20 cellular contexts compared by ENCODE assay signal in the genomic region with DNA sequence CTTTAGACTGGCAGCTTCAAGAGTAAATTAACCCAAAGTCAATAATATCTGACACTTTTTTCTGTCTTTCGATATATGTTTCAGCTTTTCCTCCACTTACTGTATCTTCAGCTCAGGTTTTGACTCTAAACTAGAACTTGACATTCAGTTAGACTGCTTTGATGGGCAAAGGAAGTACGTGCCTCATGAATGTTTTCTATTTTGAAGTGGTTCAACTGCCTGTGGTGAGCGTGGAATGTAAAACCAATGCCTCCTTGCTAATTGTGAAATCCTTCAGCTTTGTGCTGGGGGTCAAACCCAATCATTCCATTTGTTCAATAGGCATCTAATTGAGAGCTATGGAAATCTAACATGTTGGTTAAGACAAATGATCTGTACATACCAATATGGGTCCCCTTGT.
DNase-seq lines count a peak whose midpoint lies in the region; ATAC-seq, FAIRE-seq and TF ChIP-seq lines count a peak whose summit lies in the region.
"Had no signal": no experiment of that assay in that cellular context is flagged by ENCODE, and none has a peak within 500 bp of the region (broad histone marks: within the 10 kb centered on the region; RNA-seq: fewer than 3 reads in every experiment).

No MANE protein-coding gene starts in this region.

- peaks cover 23% of the 10 kb centered on the region for H3K4me1 ChIP-seq in OCI-LY3 (ENCODE audit: low read length)
- H3K4me1 ChIP-seq: HAP-1, prostate gland, tibial nerve had no signal

- H2AFZ ChIP-seq in OCI-LY3 (ENCODE audit: low read depth, low read length) = peak overlapping the region; percentile 71

- peak; percentile 33 for ATAC-seq in GM21367 (IDR thresholded peaks at IDR 0.05; ENCODE audit: unreplicated experiment)
- peak; percentile 18 for ATAC-seq in HG03354 (IDR thresholded peaks at IDR 0.05; ENCODE audit: poor library complexity, severe bottlenecking, unreplicated experiment)
- ATAC-seq: left lobe of liver had no signal

- H3K27ac ChIP-seq in OCI-LY3 (ENCODE audit: low read length) (peak overlapping the region; percentile 71), caudate nucleus (ENCODE audit: low read depth, low read length) (no peak overlapping the region)
- H3K27ac ChIP-seq: prostate gland, SK-N-MC, tibial nerve had no signal

- H3K9me3 ChIP-seq in OCI-LY3 (ENCODE audit: insufficient read depth, low read length) = no peaks in the 10 kb centered on the region
- H3K9me3 ChIP-seq: HAP-1, prostate gland, tibial nerve had no signal

- peak; percentile 81 for FAIRE-seq in GM18507 (lab: Jason Lieb, UNC)

- no peaks in the 10 kb centered on the region for H3K27me3 ChIP-seq in OCI-LY3 (ENCODE audit: low read depth, low read length)

- peak overlapping the region; percentile 45 for H3K4me3 ChIP-seq in OCI-LY3 (ENCODE audit: low read length)
- H3K4me3 ChIP-seq: HAP-1, prostate gland, SK-N-MC, tibial nerve had no signal

- H3K36me3 ChIP-seq in OCI-LY3 (replicated peaks; ENCODE audit: low read depth, low read length) = no peaks in the 10 kb centered on the region
- H3K36me3 ChIP-seq: HAP-1, prostate gland, tibial nerve had no signal

- no peaks in the 10 kb centered on the region for H3K79me2 ChIP-seq in OCI-LY3 (ENCODE audit: low read length)

- no peak for TF ChIP-seq CTCF in OCI-LY3 (IDR thresholded peaks at IDR 0.05; ENCODE audit: low read depth, low read length)

- peak overlapping the region; percentile 51 for H3K4me2 ChIP-seq in OCI-LY3 (ENCODE audit: low read length)

- no peaks in the 10 kb centered on the region for H4K20me1 ChIP-seq in OCI-LY3 (ENCODE audit: insufficient read depth, low read length)

- peak overlapping the region; percentile 37 for H3K9ac ChIP-seq in OCI-LY3 (ENCODE audit: low read length)

- DNase-seq in GM18507 (ENCODE audit: extremely low spot score, insufficient read length, low read depth) (no peak), T1000 (lab: John Stamatoyannopoulos, UW) (no peak), NCI-H446 treated with DMSO at 0.1 percent for 48 hours (lab: John Stamatoyannopoulos, UW) (no peak), caudate nucleus (lab: John Stamatoyannopoulos, UW) (no peak), EL (no peak)
- DNase-seq: activated CD4-positive, CD25-positive, alpha-beta regulatory T cell treated with anti-CD3 and anti-CD28 coated beads, Interleukin-2, amount 50 U/mL, for 72 hours; activated CD8-positive, alpha-beta memory T cell treated with anti-CD3 and anti-CD28 coated beads for 24 hours; activated naive CD8-positive, alpha-beta T cell treated with anti-CD3 and anti-CD28 coated beads for 36 hours; activated T-cell treated with anti-CD3 and anti-CD28 coated beads, Interleukin-2, amount 50 U/mL, for 48 hours; NCI-H1436 treated with DMSO at 0.1 percent for 48 hours; nephron progenitor cell; stimulated activated CD4-positive, alpha-beta T cell treated with anti-CD3 and anti-CD28 coated beads, Interleukin-2, amount 100 ng/mL, for 24 hours had no signal
